8 cellular contexts compared by ENCODE assay signal in genomic region chrX:149527705-149528104, GRCh38. TPM values are rescaled to one million over a fixed set of nuclear protein-coding genes. Genes with fewer than 3 reads are reported as not detected.
DNase-seq lines count a peak whose midpoint lies in the region; ATAC-seq and TF ChIP-seq lines count a peak whose summit lies in the region.

No MANE protein-coding gene starts in this region.

- H3K27me3 Mint-ChIP-seq in CD4-positive, CD25-positive, alpha-beta regulatory T cell, result no peaks in the 10 kb centered on the region

- peak; percentile 19 to 77 (median 58) for DNase-seq in CD4-positive, CD25-positive, alpha-beta regulatory T cell
- peak; percentile 45 for DNase-seq in GM12865 (ENCODE audit: low read depth)
- DNase-seq in activated naive CD4-positive, alpha-beta T cell treated with anti-CD3 and anti-CD28 coated beads, Interleukin-2, amount 50 U/mL, for 72 hours (ENCODE audit: low spot score in 2 of 2), result no peak
- DNase-seq in kidney tubule cell (ENCODE audit: low spot score), result peak; percentile 57
- DNase-seq in MG63, result no peak
- DNase-seq in H4 (ENCODE audit: low spot score), result no peak
- no peak for DNase-seq in LoVo (ENCODE audit: low spot score)

- no peaks in the 10 kb centered on the region for H3K9me3 ChIP-seq in CD4-positive, CD25-positive, alpha-beta regulatory T cell (ENCODE audit: control insufficient read depth in 2 of 2, low read length in 2 of 2)
- H3K9me3 ChIP-seq in MG63, result no peaks in the 10 kb centered on the region

- no peaks in the 10 kb centered on the region for H3K27me3 ChIP-seq in CD4-positive, CD25-positive, alpha-beta regulatory T cell (ENCODE audit: control insufficient read depth, insufficient read depth, low read length)
- H3K27me3 ChIP-seq in MG63, result no peaks in the 10 kb centered on the region

- peak overlapping the region; percentile 29 to 94 (median 79) for H3K27ac Mint-ChIP-seq in CD4-positive, CD25-positive, alpha-beta regulatory T cell
- H3K27ac Mint-ChIP-seq in activated naive CD4-positive, alpha-beta T cell treated with anti-CD3 and anti-CD28 coated beads, Interleukin-2, amount 50 U/mL, for 72 hours, result peak overlapping the region in 1 of 2 donors; percentile 12

- H3K4me3 ChIP-seq in CD4-positive, CD25-positive, alpha-beta regulatory T cell (ENCODE audit: low read depth, low read length), result no peak overlapping the region
- H3K4me3 ChIP-seq in GM12865 (ENCODE audit: low read depth, low read length) (no peak overlapping the region), MG63 (no peak overlapping the region)

- H3K4me1 ChIP-seq in CD4-positive, CD25-positive, alpha-beta regulatory T cell (ENCODE audit: control insufficient read depth, insufficient read depth, low read length, poor library complexity, severe bottlenecking), result peaks cover 22% of the 10 kb centered on the region

- peak; percentile 24 to 38 for ATAC-seq in CD4-positive, CD25-positive, alpha-beta regulatory T cell (ENCODE audit: low read depth in 2 of 2)
- peak; percentile 14 to 21 for ATAC-seq in activated naive CD4-positive, alpha-beta T cell treated with anti-CD3 and anti-CD28 coated beads, Interleukin-2, amount 50 U/mL, for 72 hours

- H3K4me1 Mint-ChIP-seq in CD4-positive, CD25-positive, alpha-beta regulatory T cell, result peaks cover 2 to 31% (median 9%) of the 10 kb centered on the region in 4 donors

- no peaks in the 10 kb centered on the region for H3K9me3 Mint-ChIP-seq in CD4-positive, CD25-positive, alpha-beta regulatory T cell
- no peaks in the 10 kb centered on the region for H3K9me3 Mint-ChIP-seq in activated naive CD4-positive, alpha-beta T cell treated with anti-CD3 and anti-CD28 coated beads, Interleukin-2, amount 50 U/mL, for 72 hours

- H3K4me3 Mint-ChIP-seq in CD4-positive, CD25-positive, alpha-beta regulatory T cell, result peak overlapping the region in 2 of 4 donors; percentile 13 to 74

- H3K36me3 Mint-ChIP-seq in CD4-positive, CD25-positive, alpha-beta regulatory T cell, result no peaks in the 10 kb centered on the region
- no peaks in the 10 kb centered on the region for H3K36me3 Mint-ChIP-seq in activated naive CD4-positive, alpha-beta T cell treated with anti-CD3 and anti-CD28 coated beads, Interleukin-2, amount 50 U/mL, for 72 hours

- peak overlapping the region; percentile 33 for H3K27ac ChIP-seq in CD4-positive, CD25-positive, alpha-beta regulatory T cell (ENCODE audit: insufficient read depth, low read length, poor library complexity, severe bottlenecking)

- TF ChIP-seq CTCF in GM12865 (IDR thresholded peaks at IDR 0.05; ENCODE audit: insufficient read depth, low read depth, low read length, missing control alignments) (peak; percentile 32), LNCAP (IDR thresholded peaks at IDR 0.05) (peak; percentile 43)

- H3K36me3 ChIP-seq in CD4-positive, CD25-positive, alpha-beta regulatory T cell (ENCODE audit: control insufficient read depth, insufficient read depth, low read length), result no peaks in the 10 kb centered on the region
- no peaks in the 10 kb centered on the region for H3K36me3 ChIP-seq in MG63

RNA-seq across cellular contexts. Expression of gene EOLA1, which starts 13.1 kb away (rescaled TPM):
- 81.3 TPM for total RNA-seq in CD4-positive, CD25-positive, alpha-beta regulatory T cell
- 10 to 100 TPM; 25.6 to 37.7 (median 32.3) TPM for polyA plus RNA-seq in CD4-positive, CD25-positive, alpha-beta regulatory T cell
- total RNA-seq in activated naive CD4-positive, alpha-beta T cell treated with anti-CD3 and anti-CD28 coated beads, Interleukin-2, amount 50 U/mL, for 72 hours, result 10 to 100 TPM; 13.6 to 50.9 TPM
- 33.5 and 41.1 TPM in 2 replicates for total RNA-seq in MG63 (2014; rRNA removed; shearing (Covaris generic); ENCODE audit: low replicate concordance)
- total RNA-seq in H4 (2014; rRNA removed; shearing (Covaris generic)), result 15.7 and 22.0 TPM in 2 replicates

RNA-seq across cellular contexts. Expression of gene HSFX3, which starts 22.0 kb away (rescaled TPM):
- not detected for total RNA-seq in CD4-positive, CD25-positive, alpha-beta regulatory T cell
- not detected for polyA plus RNA-seq in CD4-positive, CD25-positive, alpha-beta regulatory T cell
- not detected for total RNA-seq in activated naive CD4-positive, alpha-beta T cell treated with anti-CD3 and anti-CD28 coated beads, Interleukin-2, amount 50 U/mL, for 72 hours
- total RNA-seq in MG63 (2014; rRNA removed; shearing (Covaris generic); ENCODE audit: low replicate concordance), result not detected in 2 replicates
- not detected in 2 replicates for total RNA-seq in H4 (2014; rRNA removed; shearing (Covaris generic))

RNA-seq across cellular contexts. Expression of gene IDS, which starts 22.6 kb away (rescaled TPM):
- 287 TPM for total RNA-seq in CD4-positive, CD25-positive, alpha-beta regulatory T cell
- polyA plus RNA-seq in CD4-positive, CD25-positive, alpha-beta regulatory T cell, result 100 to 1,000 TPM; 116 to 147 (median 130) TPM
- total RNA-seq in activated naive CD4-positive, alpha-beta T cell treated with anti-CD3 and anti-CD28 coated beads, Interleukin-2, amount 50 U/mL, for 72 hours, result 10 to 100 TPM; 35.4 to 77.8 TPM
- 3.6 and 11.6 TPM in 2 replicates for total RNA-seq in MG63 (2014; rRNA removed; shearing (Covaris generic); ENCODE audit: low replicate concordance)
- total RNA-seq in H4 (2014; rRNA removed; shearing (Covaris generic)), result 67.1 and 75.1 TPM in 2 replicates

RNA-seq across cellular contexts. Expression of gene MAGEA9B, which starts 59.6 kb away (rescaled TPM):
- not detected for total RNA-seq in CD4-positive, CD25-positive, alpha-beta regulatory T cell
- polyA plus RNA-seq in CD4-positive, CD25-positive, alpha-beta regulatory T cell, result not detected
- total RNA-seq in activated naive CD4-positive, alpha-beta T cell treated with anti-CD3 and anti-CD28 coated beads, Interleukin-2, amount 50 U/mL, for 72 hours, result not detected
- total RNA-seq in MG63 (2014; rRNA removed; shearing (Covaris generic); ENCODE audit: low replicate concordance), result not detected in 2 replicates
- total RNA-seq in H4 (2014; rRNA removed; shearing (Covaris generic)), result 0.08 TPM in 1 of 2 replicates, not detected in the other

Comparison
In these comparisons a context has a peak if more than half of its experiments do, and no peak if none do; other contexts are left out.
1. DNase-seq: peak in CD4-positive, CD25-positive, alpha-beta regulatory T cell (3 of 3), GM12865 (single experiment) and kidney tubule cell (single experiment); none in activated naive CD4-positive, alpha-beta T cell treated with anti-CD3 and anti-CD28 coated beads, Interleukin-2, amount 50 U/mL, for 72 hours (0 of 2), MG63 (single experiment), H4 (single experiment) and LoVo (single experiment).